30 cellular contexts compared by ENCODE assay signal in genomic region chrX:124993735-124994134, GRCh38. TPM values are rescaled to one million over a fixed set of nuclear protein-coding genes. Genes with fewer than 3 reads are reported as not detected.
"Had no signal": no experiment of that assay in that cellular context is flagged by ENCODE, and none has a peak within 500 bp of the region (broad histone marks: within the 10 kb centered on the region; RNA-seq: fewer than 3 reads in every experiment).

No MANE protein-coding gene starts in this region.

- H3K4me3 ChIP-seq: colonic mucosa, esophagus squamous epithelium, gastrocnemius medialis, heart right ventricle, left lung, lower lobe of right lung had no signal

- DNase-seq: colonic mucosa; cortex of kidney; effector CD8-positive, alpha-beta T cell; effector memory CD8-positive, alpha-beta T cell; endodermal cell; erythroblast; esophagus squamous epithelium; foreskin fibroblast; foreskin melanocyte; gastrocnemius medialis; glutamatergic neuron; head of caudate nucleus; heart right ventricle; hippocampal formation; left cardiac atrium; left lung; left ventricle myocardium superior; lower lobe of right lung; mesenchymal stem cell; midbrain; naive thymus-derived CD4-positive, alpha-beta T cell had no signal

- H3K27ac Mint-ChIP-seq: dendritic cell treated with granulocyte-macrophage colony-stimulating factor and Interleukin-4, amounts not matched to agents 40 ng/mL and 50 ng/mL, for 4 days; effector memory CD8-positive, alpha-beta T cell; endodermal cell; naive thymus-derived CD4-positive, alpha-beta T cell had no signal

- ATAC-seq: effector memory CD8-positive, alpha-beta T cell; esophagus mucosa; gastrocnemius medialis; heart right ventricle; left cardiac atrium; left lung; left ventricle myocardium superior; lower lobe of right lung; naive thymus-derived CD4-positive, alpha-beta T cell had no signal

- H3K4me3 Mint-ChIP-seq: dendritic cell treated with granulocyte-macrophage colony-stimulating factor and Interleukin-4, amounts not matched to agents 40 ng/mL and 50 ng/mL, for 4 days; effector memory CD8-positive, alpha-beta T cell; endodermal cell; naive thymus-derived CD4-positive, alpha-beta T cell had no signal

- H3K9me3 Mint-ChIP-seq: dendritic cell treated with granulocyte-macrophage colony-stimulating factor and Interleukin-4, amounts not matched to agents 40 ng/mL and 50 ng/mL, for 4 days; endodermal cell; naive thymus-derived CD4-positive, alpha-beta T cell had no signal

- H3K27me3 ChIP-seq: colonic mucosa, esophagus squamous epithelium, gastrocnemius medialis, heart right ventricle, left lung had no signal

- H3K36me3 ChIP-seq: colonic mucosa, esophagus squamous epithelium, gastrocnemius medialis, heart right ventricle, left lung, lower lobe of right lung had no signal

- H3K27me3 Mint-ChIP-seq: dendritic cell treated with granulocyte-macrophage colony-stimulating factor and Interleukin-4, amounts not matched to agents 40 ng/mL and 50 ng/mL, for 4 days; effector memory CD8-positive, alpha-beta T cell had no signal

- H3K36me3 Mint-ChIP-seq: naive thymus-derived CD4-positive, alpha-beta T cell had no signal

- FAIRE-seq: endometrium, islet of Langerhans, keratinocyte had no signal

- H3K27ac ChIP-seq: colonic mucosa, epithelial cell of prostate, esophagus squamous epithelium, gastrocnemius medialis, heart right ventricle, left lung, lower lobe of right lung had no signal

- H3K4me1 Mint-ChIP-seq: naive thymus-derived CD4-positive, alpha-beta T cell had no signal

- H3K4me1 ChIP-seq: colonic mucosa, esophagus squamous epithelium, gastrocnemius medialis, heart right ventricle, left lung, lower lobe of right lung had no signal

RNA-seq across cellular contexts. Expression of gene TENM1, which starts 30.1 kb away (rescaled TPM):
- total RNA-seq: dermis microvascular lymphatic vessel endothelial cell, glomerular endothelial cell, lung microvascular endothelial cell had no signal
